30 cellular contexts compared by ENCODE assay signal in genomic region chr10:6365384-6365783, GRCh38.
DNase-seq lines count a peak whose midpoint lies in the region; ATAC-seq, FAIRE-seq and TF ChIP-seq lines count a peak whose summit lies in the region.
"Had no signal": no experiment of that assay in that cellular context is flagged by ENCODE, and none has a peak within 500 bp of the region (broad histone marks: within the 10 kb centered on the region; RNA-seq: fewer than 3 reads in every experiment).

No MANE protein-coding gene starts in this region.

- H3K9me3 Mint-ChIP-seq in stimulated activated naive B cell treated with anti-CD40 and anti-IgM and Interleukin-4, amounts not matched to agents 10 μg/mL and 1 μg/mL and 100 μg/mL, for 72 hours, result peaks cover 4 to 11% of the 10 kb centered on the region in 2 donors

- CTCF ChIA-PET in A549 (lab: Yijun Ruan, JAX), result interaction anchor here (1.2 to 1.9 kb wide), 4 partner anchors 11 to 163 kb away, joined by 4 to 7 read pairs (median 4); partner anchors contain the start of gene PFKFB3
- CTCF ChIA-PET in PC-3 (lab: Charles Lee), result no interaction called here

- no peak overlapping the region for H2AK5ac ChIP-seq in mesendoderm (ENCODE audit: low read length)

- H3K9me2 ChIP-seq in PC-3 (replicated peaks; ENCODE audit: low read length), result no peaks in the 10 kb centered on the region

- H3K4me1 Mint-ChIP-seq in stimulated activated naive B cell treated with anti-CD40 and anti-IgM and Interleukin-4, amounts not matched to agents 10 μg/mL and 1 μg/mL and 100 μg/mL, for 72 hours, result peaks cover 3 to 9% of the 10 kb centered on the region in 2 donors
- H3K4me1 Mint-ChIP-seq: activated CD4-positive, alpha-beta T cell treated with anti-CD3 and anti-CD28 coated beads, Interleukin-2, amount 10 ng/mL, durations not matched to agents 7 days and 5 days; CD4-positive, alpha-beta memory T cell; memory B cell had no signal

- no peak overlapping the region for H3K56ac ChIP-seq in mesendoderm (ENCODE audit: low read length)

- no peak overlapping the region for H2BK15ac ChIP-seq in mesendoderm (replicated peaks; ENCODE audit: low read depth)

- H3F3A ChIP-seq in PC-3 (ENCODE audit: low read length, unreplicated experiment), result no peaks in the 10 kb centered on the region

- H3K23ac ChIP-seq in mesendoderm (ENCODE audit: low read length), result no peak overlapping the region

- H3K4me3 Mint-ChIP-seq in stimulated activated naive B cell treated with anti-CD40 and anti-IgM and Interleukin-4, amounts not matched to agents 10 μg/mL and 1 μg/mL and 100 μg/mL, for 72 hours, result no peak overlapping the region
- H3K4me3 Mint-ChIP-seq: activated CD4-positive, alpha-beta T cell treated with anti-CD3 and anti-CD28 coated beads, Interleukin-2, amount 10 ng/mL, durations not matched to agents 7 days and 5 days; activated T-cell treated with anti-CD3 and anti-CD28 coated beads, Interleukin-2, amount 50 U/mL, for 72 hours; CD4-positive, alpha-beta memory T cell; IgD-negative memory B cell; memory B cell; type B pancreatic cell had no signal

- H3K4ac ChIP-seq in mesendoderm (ENCODE audit: low read depth, low read length), result no peak overlapping the region

- H2BK120ac ChIP-seq in mesendoderm (ENCODE audit: low read depth, low read length), result no peak overlapping the region

- 38% methylated on average over 4 of the region's 4 CpGs for WGBS in A549 (ENCODE audit: missing lambda C conversion rate)
- no CpG with 5 or more reads among the region's 4 CpGs for WGBS in mesendoderm (ENCODE audit: extremely low coverage, insufficient coverage, low lambda C conversion rate)

- peaks cover 7 to 14% of the 10 kb centered on the region in 2 donors for H3K36me3 Mint-ChIP-seq in stimulated activated naive B cell treated with anti-CD40 and anti-IgM and Interleukin-4, amounts not matched to agents 10 μg/mL and 1 μg/mL and 100 μg/mL, for 72 hours
- H3K36me3 Mint-ChIP-seq: IgD-negative memory B cell, type B pancreatic cell had no signal

- no peak overlapping the region for H2BK5ac ChIP-seq in mesendoderm (ENCODE audit: low read length)

- H3K9ac ChIP-seq in mesendoderm (ENCODE audit: low read length) (no peak overlapping the region), PC-3 (ENCODE audit: low read length) (no peak overlapping the region)

- H3K79me2 ChIP-seq in mesendoderm (ENCODE audit: control insufficient read depth, insufficient read depth, low read length), result no peaks in the 10 kb centered on the region
- no peaks in the 10 kb centered on the region for H3K79me2 ChIP-seq in PC-3 (ENCODE audit: low read length)

- intact Hi-C loops in PC-3 (cut with micrococcal nuclease), result no loop called here

- no peak for TF ChIP-seq POLR2A in A549 (IDR thresholded peaks at IDR 0.05; ENCODE audit: low read length)

- no peaks in the 10 kb centered on the region for H4K20me1 ChIP-seq in PC-3 (ENCODE audit: low read length)

- H2AFZ ChIP-seq in PC-3 (ENCODE audit: low read length), result no peak overlapping the region

- DNase-seq in A549 (ENCODE audit: low read depth in 1 of 2, low spot score in 1 of 2) (peak in 1 of 2 experiments; percentile 50), HuH-7 (ENCODE audit: low spot score) (peak; percentile 32), fibroblast of the aortic adventitia (ENCODE audit: low read depth) (peak; percentile 40), mesendoderm (peak; percentile 65), NCI-H1417 treated with DMSO at 0.1 percent for 48 hours (lab: John Stamatoyannopoulos, UW) (no peak), GOT3 (lab: John Stamatoyannopoulos, UW) (no peak), PC-3 (no peak)
- no peak for DNase-seq in stimulated activated naive B cell treated with anti-CD40 and anti-IgM and Interleukin-4, amounts not matched to agents 10 μg/mL and 1 μg/mL and 100 μg/mL, for 72 hours
- DNase-seq: activated CD4-positive, alpha-beta T cell treated with anti-CD3 and anti-CD28 coated beads, Interleukin-2, amount 10 ng/mL, durations not matched to agents 7 days and 5 days; activated naive CD4-positive, alpha-beta T cell; activated T-cell treated with anti-CD3 and anti-CD28 coated beads, Interleukin-2, amount 50 U/mL, for 72 hours; AML-193; CD4-positive, alpha-beta memory T cell; colonic mucosa; DMS 273 treated with DMSO at 0.1 percent for 48 hours; effector memory CD4-positive, alpha-beta T cell; erythroblast; foreskin fibroblast; head of caudate nucleus; NCI-H1105; NCI-H345; SIG-M5; small intestine; T1000 had no signal

- H3K9me3 ChIP-seq in A549 (peaks cover 17% of the 10 kb centered on the region), PC-3 (ENCODE audit: low read length) (no peaks in the 10 kb centered on the region)
- H3K9me3 ChIP-seq: colonic mucosa had no signal

- no peak for TF ChIP-seq RAD21 in A549 (conservative IDR thresholded peaks at IDR 0.05 in 1 of 2, IDR thresholded peaks at IDR 0.05 in 1 of 2)

- H4K8ac ChIP-seq in mesendoderm (ENCODE audit: low read depth, low read length), result no peak overlapping the region

- POLR2A ChIA-PET in A549 (lab: Yijun Ruan, JAX) (interaction anchor here (1.0 kb wide), 1 partner anchor 163 kb away, joined by 3 read pairs; the partner anchor contains the start of gene PFKFB3), PC-3 (lab: Charles Lee; ENCODE audit: unreplicated experiment) (no interaction called here)

- peak overlapping the region; percentile 10; the same call in 2 of the 3 replicates for H3K4me2 ChIP-seq in A549
- H3K4me2 ChIP-seq in mesendoderm (ENCODE audit: low read length), result no peak overlapping the region
- H3K4me2 ChIP-seq in PC-3 (ENCODE audit: low read length), result no peak overlapping the region

- H3K36me3 ChIP-seq in mesendoderm (ENCODE audit: control insufficient read depth, insufficient read depth, low read length) (no peaks in the 10 kb centered on the region), PC-3 (ENCODE audit: low read depth, low read length) (no peaks in the 10 kb centered on the region)
- H3K36me3 ChIP-seq: colonic mucosa had no signal

- no peak for FAIRE-seq in A549 (lab: Jason Lieb, UNC)
- FAIRE-seq: A204.1, GM19239, RCC 7860, small intestine had no signal

- no peak overlapping the region for H3K27ac Mint-ChIP-seq in stimulated activated naive B cell treated with anti-CD40 and anti-IgM and Interleukin-4, amounts not matched to agents 10 μg/mL and 1 μg/mL and 100 μg/mL, for 72 hours
- H3K27ac Mint-ChIP-seq: activated CD4-positive, alpha-beta T cell treated with anti-CD3 and anti-CD28 coated beads, Interleukin-2, amount 10 ng/mL, durations not matched to agents 7 days and 5 days; activated T-cell treated with anti-CD3 and anti-CD28 coated beads, Interleukin-2, amount 50 U/mL, for 72 hours; CD4-positive, alpha-beta memory T cell; IgD-negative memory B cell; memory B cell; type B pancreatic cell had no signal

- ATAC-seq in A549 (peak in 1 of 2 experiments; percentile 78; a peak in 3 of 6 replicates), PC-3 (no peak)
- no peak for ATAC-seq in stimulated activated naive B cell treated with anti-CD40 and anti-IgM and Interleukin-4, amounts not matched to agents 10 μg/mL and 1 μg/mL and 100 μg/mL, for 72 hours (replicated peaks)
- ATAC-seq: activated T-cell treated with anti-CD3 and anti-CD28 coated beads, Interleukin-2, amount 50 U/mL, for 72 hours had no signal

- H3K27ac ChIP-seq in A549 (peak overlapping the region; percentile 47 to 64), mesendoderm (ENCODE audit: low read depth, low read length) (no peak overlapping the region), PC-3 (ENCODE audit: low read length) (no peak overlapping the region)
- H3K27ac ChIP-seq: colonic mucosa had no signal

- no peak overlapping the region for H3K18ac ChIP-seq in mesendoderm (ENCODE audit: low read length)

- peaks cover 0 to 5% of the 10 kb centered on the region in 2 donors for H3K27me3 Mint-ChIP-seq in stimulated activated naive B cell treated with anti-CD40 and anti-IgM and Interleukin-4, amounts not matched to agents 10 μg/mL and 1 μg/mL and 100 μg/mL, for 72 hours
- H3K27me3 Mint-ChIP-seq: activated CD4-positive, alpha-beta T cell treated with anti-CD3 and anti-CD28 coated beads, Interleukin-2, amount 10 ng/mL, durations not matched to agents 7 days and 5 days; IgD-negative memory B cell had no signal

- BruUV-seq in PC-3 (replicated peaks; lab: Mats Ljungman, UMichigan), result no TSS peak

- peaks cover 15% of the 10 kb centered on the region for H3K4me1 ChIP-seq in A549
- H3K4me1 ChIP-seq in mesendoderm (ENCODE audit: control insufficient read depth, low read depth, low read length), result no peaks in the 10 kb centered on the region
- no peaks in the 10 kb centered on the region for H3K4me1 ChIP-seq in PC-3 (ENCODE audit: insufficient read depth, low read length)
- H3K4me1 ChIP-seq: colonic mucosa had no signal

- TF ChIP-seq CTCF in A549 (IDR thresholded peaks at IDR 0.05) (no peak), fibroblast of the aortic adventitia (IDR thresholded peaks at IDR 0.05; ENCODE audit: insufficient read depth, low read length) (no peak), PC-3 (conservative IDR thresholded peaks at IDR 0.05; ENCODE audit: low read depth, low read length) (no peak)

- no peak for TF ChIP-seq EP300 in A549 (IDR thresholded peaks at IDR 0.05)

- no peaks in the 10 kb centered on the region for H3K79me1 ChIP-seq in mesendoderm (ENCODE audit: low read length)

- H3K27me3 ChIP-seq in mesendoderm (ENCODE audit: insufficient read depth, low read length, poor library complexity) (no peaks in the 10 kb centered on the region), PC-3 (ENCODE audit: low read length) (no peaks in the 10 kb centered on the region)
- H3K27me3 ChIP-seq: colonic mucosa had no signal

- H4K5ac ChIP-seq in mesendoderm (ENCODE audit: low read length), result no peak overlapping the region

- H3K4me3 ChIP-seq in A549, result no peak overlapping the region
- no peak overlapping the region for H3K4me3 ChIP-seq in fibroblast of the aortic adventitia (ENCODE audit: low read depth, low read length)
- no peak overlapping the region for H3K4me3 ChIP-seq in mesendoderm (ENCODE audit: low read length)
- no peak overlapping the region for H3K4me3 ChIP-seq in PC-3 (ENCODE audit: low read length)
- H3K4me3 ChIP-seq: colonic mucosa had no signal

TF ChIP-seq in A549, 52 proteins besides CTCF, POLR2A, EP300 and RAD21:
- TF ChIP-seq GATA3 (IDR thresholded peaks at IDR 0.05; ENCODE audit: borderline replicate concordance) (peak; percentile 97), CEBPB (IDR thresholded peaks at IDR 0.05) (peak in 1 of 2 experiments; percentile 47; a peak in 1 of 4 replicates), ZSCAN20 (CRISPR knock-in tag; IDR thresholded peaks at IDR 0.05) (no peak), ZFP36 (IDR thresholded peaks at IDR 0.05; ENCODE audit: borderline replicate concordance, partially characterized antibody) (no peak), MAX (IDR thresholded peaks at IDR 0.05) (peak; percentile 64)

Comparison
In these comparisons a context has a peak if more than half of its experiments do, and no peak if none do; other contexts are left out.
1. DNase-seq: peak in HuH-7 (single experiment), fibroblast of the aortic adventitia (single experiment) and mesendoderm (single experiment); none in NCI-H1417 treated with DMSO at 0.1 percent for 48 hours (single experiment), stimulated activated naive B cell treated with anti-CD40 and anti-IgM and Interleukin-4, amounts not matched to agents 10 μg/mL and 1 μg/mL and 100 μg/mL, for 72 hours (single experiment), GOT3 (single experiment) and PC-3 (single experiment).
2. H3K27ac ChIP-seq: peak in A549 (2 of 2); none in mesendoderm (single experiment) and PC-3 (single experiment).